15 cellular contexts compared by ENCODE assay signal in genomic region chr2:174555998-174556397, GRCh38.
"Had no signal": no experiment of that assay in that cellular context is flagged by ENCODE, and none has a peak within 500 bp of the region (broad histone marks: within the 10 kb centered on the region; RNA-seq: fewer than 3 reads in every experiment).

No MANE protein-coding gene starts in this region.

- H3K36me3 ChIP-seq: WERI-Rb-1 had no signal

- H3K27ac ChIP-seq: body of pancreas, gastroesophageal sphincter, hepatocyte, psoas muscle, WERI-Rb-1 had no signal

- H3K9me3 ChIP-seq: body of pancreas, gastroesophageal sphincter, psoas muscle, spleen had no signal

- H3K27ac Mint-ChIP-seq: nephron had no signal

- ATAC-seq: activated CD8-positive, alpha-beta memory T cell treated with anti-CD3 and anti-CD28 coated beads, Interleukin-2, amount 10 ng/mL, durations not matched to agents 7 days and 5 days; body of pancreas; gastroesophageal sphincter; psoas muscle; sciatic nerve had no signal

- H3K4me3 ChIP-seq: body of pancreas, gastroesophageal sphincter, hepatocyte, lung, psoas muscle, spleen had no signal

- DNase-seq: activated CD4-positive, alpha-beta T cell treated with anti-CD3 and anti-CD28 coated beads for 4 hours; activated naive CD4-positive, alpha-beta T cell treated with Interleukin-2 at 50 U/mL for 16 hours; amniotic stem cell; body of pancreas; central memory CD4-positive, alpha-beta T cell; psoas muscle; spleen; stimulated activated CD4-positive, alpha-beta T cell treated with anti-CD3 and anti-CD28 coated beads, Interleukin-1b, Interleukin-23, amount 100 ng/mL, for 48 hours; WERI-Rb-1 had no signal

- H3K27me3 ChIP-seq: body of pancreas, gastroesophageal sphincter, hepatocyte, spleen had no signal

- H3K4me3 Mint-ChIP-seq: activated CD8-positive, alpha-beta memory T cell treated with anti-CD3 and anti-CD28 coated beads, Interleukin-2, amount 10 ng/mL, durations not matched to agents 7 days and 5 days; nephron had no signal

- H3K27me3 Mint-ChIP-seq: activated CD8-positive, alpha-beta memory T cell treated with anti-CD3 and anti-CD28 coated beads, Interleukin-2, amount 10 ng/mL, durations not matched to agents 7 days and 5 days had no signal
